In genomic region chr17:82320956-82321927, GRCh38 we compare ENCODE assay signal across 8 cellular contexts. TPM values are rescaled to one million over a fixed set of nuclear protein-coding genes. Genes with fewer than 3 reads are reported as not detected.
DNase-seq lines count a peak whose midpoint lies in the region; ATAC-seq and TF ChIP-seq lines count a peak whose summit lies in the region.

No MANE protein-coding gene starts in this region.

- H3K36me3 Mint-ChIP-seq in activated B cell treated with CpG ODN at 0.5 μM for 24 hours (ENCODE audit: low read depth), result no peaks in the 10 kb centered on the region
- H3K36me3 Mint-ChIP-seq in naive thymus-derived CD8-positive, alpha-beta T cell, result no peaks in the 10 kb centered on the region

- no peaks in the 10 kb centered on the region for H3K9me3 Mint-ChIP-seq in activated B cell treated with CpG ODN at 0.5 μM for 24 hours
- no peaks in the 10 kb centered on the region for H3K9me3 Mint-ChIP-seq in naive thymus-derived CD8-positive, alpha-beta T cell
- no peaks in the 10 kb centered on the region for H3K9me3 Mint-ChIP-seq in stimulated activated naive CD8-positive, alpha-beta T cell treated with anti-CD3 and anti-CD28 coated beads, Interleukin-15, amount 100 ng/mL, for 72 hours

- no peak overlapping the region for H3K27ac ChIP-seq in breast epithelium

- peak overlapping the region in 2 of 3 donors; percentile 35 to 51 for H3K4me3 ChIP-seq in breast epithelium

- H3K27me3 ChIP-seq in breast epithelium, result peaks cover 0 to 13% of the 10 kb centered on the region in 2 donors

- H3K36me3 ChIP-seq in breast epithelium, result no peaks in the 10 kb centered on the region

- no peak for TF ChIP-seq POLR2A in breast epithelium (IDR thresholded peaks at IDR 0.05)

- H3K4me1 Mint-ChIP-seq in activated B cell treated with CpG ODN at 0.5 μM for 24 hours, result peaks cover 3% of the 10 kb centered on the region
- H3K4me1 Mint-ChIP-seq in naive thymus-derived CD8-positive, alpha-beta T cell, result peaks cover 6 to 21% (median 14%) of the 10 kb centered on the region in 4 donors
- H3K4me1 Mint-ChIP-seq in stimulated activated naive CD8-positive, alpha-beta T cell treated with anti-CD3 and anti-CD28 coated beads, Interleukin-15, amount 100 ng/mL, for 72 hours, result peaks cover 40% of the 10 kb centered on the region

- peak overlapping the region; percentile 73 for H3K4me3 Mint-ChIP-seq in activated B cell treated with CpG ODN at 0.5 μM for 24 hours
- peak overlapping the region; percentile 63 to 86 (median 80) for H3K4me3 Mint-ChIP-seq in naive thymus-derived CD8-positive, alpha-beta T cell
- H3K4me3 Mint-ChIP-seq in stimulated activated naive CD8-positive, alpha-beta T cell treated with anti-CD3 and anti-CD28 coated beads, Interleukin-15, amount 100 ng/mL, for 72 hours, result peak overlapping the region in 1 of 2 donors; percentile 89

- TF ChIP-seq CTCF in activated B cell treated with CpG ODN at 0.5 μM for 24 hours (IDR thresholded peaks at IDR 0.05), result peak; percentile 48
- TF ChIP-seq CTCF in breast epithelium (IDR thresholded peaks at IDR 0.05), result peak; percentile 87 to 94 (median 94)

- peak; percentile 81 for ATAC-seq in activated B cell treated with CpG ODN at 0.5 μM for 24 hours (ENCODE audit: low read depth)
- peak; percentile 55 to 62 for ATAC-seq in naive thymus-derived CD8-positive, alpha-beta T cell
- peak; percentile 67 for ATAC-seq in stimulated activated naive CD8-positive, alpha-beta T cell treated with anti-CD3 and anti-CD28 coated beads, Interleukin-15, amount 100 ng/mL, for 72 hours
- no peak for ATAC-seq in HG03045 (IDR thresholded peaks at IDR 0.05; ENCODE audit: unreplicated experiment)
- no peak for ATAC-seq in HG02678 (IDR thresholded peaks at IDR 0.05; ENCODE audit: unreplicated experiment)

- no peaks in the 10 kb centered on the region for H3K9me3 ChIP-seq in breast epithelium

- CTCF ChIA-PET in activated B cell treated with CpG ODN at 0.5 μM for 24 hours (lab: Charles Lee), result interaction anchor here (0.6 to 4.3 kb wide), 9 partner anchors 11 to 291 kb away, joined by 3 to 58 read pairs (median 4); no protein-coding TSS in a partner anchor

- intact Hi-C loops in activated B cell treated with CpG ODN at 0.5 μM for 24 hours (cut with micrococcal nuclease), result loop anchor here (1.0 kb wide), 4 partner anchors 23 to 115 kb away; partner anchors contain the start of gene CSNK1D
- intact Hi-C loops in breast epithelium (cut with DNase I; ENCODE audit: low total_unique reads), result loop anchor here (10.0 kb wide), 2 partner anchors 76 to 116 kb away; no protein-coding TSS in a partner anchor

- peak; percentile 68 for DNase-seq in NCI-H2196 (lab: John Stamatoyannopoulos, UW; ENCODE audit: unreplicated experiment)
- DNase-seq in NCI-H2196 treated with DMSO at 0.1 percent for 48 hours (lab: John Stamatoyannopoulos, UW; ENCODE audit: unreplicated experiment), result no peak
- peak; percentile 76 for DNase-seq in activated B cell treated with CpG ODN at 0.5 μM for 24 hours
- no peak for DNase-seq in breast epithelium (ENCODE audit: low spot score in 2 of 2)
- DNase-seq in naive thymus-derived CD8-positive, alpha-beta T cell, result peak; percentile 54 to 92 (median 82)
- DNase-seq in stimulated activated naive CD8-positive, alpha-beta T cell treated with anti-CD3 and anti-CD28 coated beads, Interleukin-15, amount 100 ng/mL, for 72 hours, result peak; percentile 83 to 87

- H3K27ac Mint-ChIP-seq in activated B cell treated with CpG ODN at 0.5 μM for 24 hours, result peak overlapping the region; percentile 56
- peak overlapping the region; percentile 49 to 97 (median 90) for H3K27ac Mint-ChIP-seq in naive thymus-derived CD8-positive, alpha-beta T cell
- H3K27ac Mint-ChIP-seq in stimulated activated naive CD8-positive, alpha-beta T cell treated with anti-CD3 and anti-CD28 coated beads, Interleukin-15, amount 100 ng/mL, for 72 hours, result peak overlapping the region in 1 of 2 donors; percentile 99

- POLR2A ChIA-PET in activated B cell treated with CpG ODN at 0.5 μM for 24 hours (lab: Charles Lee), result interaction anchor here (1.0 to 1.9 kb wide), 7 partner anchors 19 to 115 kb away, joined by 3 to 40 read pairs (median 6); partner anchors contain the start of gene CSNK1D
- POLR2A ChIA-PET in naive thymus-derived CD8-positive, alpha-beta T cell (lab: Charles Lee), result interaction anchor here (0.7 to 3.0 kb wide), 8 partner anchors 12 to 473 kb away, joined by 3 to 38 read pairs (median 4); no protein-coding TSS in a partner anchor

- H3K27me3 Mint-ChIP-seq in activated B cell treated with CpG ODN at 0.5 μM for 24 hours, result peaks cover 6% of the 10 kb centered on the region
- H3K27me3 Mint-ChIP-seq in naive thymus-derived CD8-positive, alpha-beta T cell, result no peaks in the 10 kb centered on the region
- no peaks in the 10 kb centered on the region for H3K27me3 Mint-ChIP-seq in stimulated activated naive CD8-positive, alpha-beta T cell treated with anti-CD3 and anti-CD28 coated beads, Interleukin-15, amount 100 ng/mL, for 72 hours

- no peaks in the 10 kb centered on the region for H3K4me1 ChIP-seq in breast epithelium

RNA-seq across cellular contexts. Expression of gene CD7, which starts 3.8 kb away (rescaled TPM):
- total RNA-seq in activated B cell treated with CpG ODN at 0.5 μM for 24 hours (0.32 and 0.42 TPM in 2 replicates), breast epithelium (1 to 10 TPM in 2 of 3 donors, not detected in 1; 1.3 to 1.8 TPM)
- total RNA-seq in naive thymus-derived CD8-positive, alpha-beta T cell, result 10 to 100 TPM; 66.9 to 67.8 TPM
- polyA plus RNA-seq in naive thymus-derived CD8-positive, alpha-beta T cell, result 100 to 1,000 TPM; 166 to 233 (median 205) TPM

RNA-seq across cellular contexts. Expression of gene SECTM1, which starts 12.3 kb away (rescaled TPM):
- total RNA-seq in activated B cell treated with CpG ODN at 0.5 μM for 24 hours, result not detected in 2 replicates
- 10 to 100 TPM; 11.5 to 23.9 (median 16.2) TPM for total RNA-seq in breast epithelium
- total RNA-seq in naive thymus-derived CD8-positive, alpha-beta T cell, result under 1 TPM in 1 of 2 experiments, not detected in 1; 0.18 TPM
- 1 to 10 TPM in 1 of 3 donors, not detected in 2; 1.2 TPM for polyA plus RNA-seq in naive thymus-derived CD8-positive, alpha-beta T cell

RNA-seq across cellular contexts. Expression of gene TEX19, which starts 37.8 kb away (rescaled TPM):
- total RNA-seq in activated B cell treated with CpG ODN at 0.5 μM for 24 hours (not detected in 2 replicates), breast epithelium (not detected)
- not detected for total RNA-seq in naive thymus-derived CD8-positive, alpha-beta T cell
- not detected for polyA plus RNA-seq in naive thymus-derived CD8-positive, alpha-beta T cell

RNA-seq across cellular contexts. Expression of gene CSNK1D, which starts 47.7 kb away (rescaled TPM):
- total RNA-seq in activated B cell treated with CpG ODN at 0.5 μM for 24 hours (147 and 170 TPM in 2 replicates), breast epithelium (10 to 100 TPM; 50.7 to 85.9 (median 75.2) TPM)
- 100 to 1,000 TPM; 184 to 201 TPM for total RNA-seq in naive thymus-derived CD8-positive, alpha-beta T cell
- polyA plus RNA-seq in naive thymus-derived CD8-positive, alpha-beta T cell, result 10 to 100 TPM; 47.6 to 72.1 (median 48.6) TPM

RNA-seq across cellular contexts. Expression of gene UTS2R, which starts 50.3 kb away (rescaled TPM):
- total RNA-seq in activated B cell treated with CpG ODN at 0.5 μM for 24 hours (not detected in 2 replicates), breast epithelium (under 1 TPM in 1 of 3 donors, not detected in 2; 0.33 TPM)
- not detected for total RNA-seq in naive thymus-derived CD8-positive, alpha-beta T cell
- not detected for polyA plus RNA-seq in naive thymus-derived CD8-positive, alpha-beta T cell

Comparison
In these comparisons a context has a peak if more than half of its experiments do, and no peak if none do; other contexts are left out.
1. DNase-seq: peak in NCI-H2196 (single experiment), activated B cell treated with CpG ODN at 0.5 μM for 24 hours (single experiment), naive thymus-derived CD8-positive, alpha-beta T cell (10 of 10) and stimulated activated naive CD8-positive, alpha-beta T cell treated with anti-CD3 and anti-CD28 coated beads, Interleukin-15, amount 100 ng/mL, for 72 hours (2 of 2); none in NCI-H2196 treated with DMSO at 0.1 percent for 48 hours (single experiment) and breast epithelium (0 of 2).
2. ATAC-seq: peak in activated B cell treated with CpG ODN at 0.5 μM for 24 hours (single experiment), naive thymus-derived CD8-positive, alpha-beta T cell (2 of 2) and stimulated activated naive CD8-positive, alpha-beta T cell treated with anti-CD3 and anti-CD28 coated beads, Interleukin-15, amount 100 ng/mL, for 72 hours (single experiment); none in HG03045 (single experiment) and HG02678 (single experiment).
3. RNA of gene CD7, which starts 3.8 kb away (total RNA-seq): 66.9 to 67.8 TPM in naive thymus-derived CD8-positive, alpha-beta T cell; 1.3 to 1.8 TPM in breast epithelium and 0.32 to 0.42 TPM in activated B cell treated with CpG ODN at 0.5 μM for 24 hours; every median in the first group is over 10 times any median in the second.
4. RNA of gene SECTM1, which starts 12.3 kb away (total RNA-seq): 11.5 to 23.9 TPM in breast epithelium; 0.18 TPM in naive thymus-derived CD8-positive, alpha-beta T cell and not detected in activated B cell treated with CpG ODN at 0.5 μM for 24 hours; every median in the first group is over 4 times any median in the second.